8 cellular contexts compared by ENCODE assay signal in the genomic region with DNA sequence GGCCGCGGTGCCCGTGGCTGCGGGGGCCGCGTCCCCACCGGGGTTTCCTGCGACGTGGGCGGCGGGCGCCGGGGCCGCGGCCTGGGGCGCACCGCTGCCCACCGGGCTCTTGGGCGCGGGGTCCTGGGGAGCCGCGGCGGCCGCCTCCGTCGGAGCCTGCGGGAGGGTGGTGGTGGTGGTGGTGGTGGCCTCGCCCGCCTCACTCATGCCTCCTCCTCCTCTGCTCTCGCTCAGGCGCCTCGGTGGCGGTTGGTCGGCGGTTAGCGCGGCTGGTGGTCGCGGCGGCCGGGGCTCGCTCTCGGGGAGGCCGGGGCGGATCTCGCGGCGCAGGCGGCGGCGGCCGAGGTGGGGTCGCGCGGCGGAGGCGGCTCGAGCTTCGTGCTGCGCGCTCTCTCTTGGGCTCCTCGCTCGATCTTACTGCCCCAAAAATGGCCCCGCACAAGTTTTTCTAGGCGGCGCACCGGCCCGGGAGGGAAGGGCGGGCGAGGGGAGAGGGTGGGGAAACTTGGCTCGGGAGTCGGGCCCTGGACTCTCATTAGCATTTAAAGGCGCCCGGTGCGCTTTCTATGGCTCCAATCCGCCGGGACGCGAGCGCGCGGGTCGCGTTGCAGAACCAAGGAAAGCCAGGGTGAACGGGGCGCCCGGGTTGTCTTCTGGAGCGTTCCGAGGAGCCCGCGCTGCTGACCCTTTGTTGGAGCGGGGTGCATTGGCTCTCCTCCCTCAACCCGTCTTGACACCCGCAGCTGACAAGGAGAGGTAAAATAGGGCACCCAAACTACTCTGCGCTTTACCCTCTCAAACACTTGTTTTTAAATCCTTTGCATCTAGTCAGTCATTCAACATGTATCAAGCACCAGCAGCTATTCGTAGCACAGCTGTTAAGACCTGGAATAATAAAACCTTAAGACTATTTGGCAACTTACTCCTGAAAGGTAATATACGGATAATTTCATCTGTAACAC. TPM values are rescaled to one million over a fixed set of nuclear protein-coding genes. Genes with fewer than 3 reads are reported as not detected.
DNase-seq lines count a peak whose midpoint lies in the region; ATAC-seq and TF ChIP-seq lines count a peak whose summit lies in the region.

YBX3 (minus strand) TSS at position 419 of the 962 bp plus-strand sequence; CDS start at position 207, 212 bp downstream.

- H3K9me3 ChIP-seq in gastroesophageal sphincter: no peaks in the 10 kb centered on the region
- no peaks in the 10 kb centered on the region for H3K9me3 ChIP-seq in neuron (ENCODE audit: low read length)
- no peaks in the 10 kb centered on the region for H3K9me3 ChIP-seq in suprapubic skin

- H3K27ac ChIP-seq in gastroesophageal sphincter: peak within 1 kb of the TSS; percentile 88 to 99 (median 98)
- H3K27ac ChIP-seq in suprapubic skin: peak within 1 kb of the TSS; percentile 100

- H3K27me3 ChIP-seq in gastroesophageal sphincter (no peaks in the 10 kb centered on the region), neuron (ENCODE audit: insufficient read depth, low read length) (peaks cover 24% of the 10 kb centered on the region), suprapubic skin (no peaks in the 10 kb centered on the region)

- H3K4me1 Mint-ChIP-seq in activated naive CD4-positive, alpha-beta T cell treated with anti-CD3 and anti-CD28 coated beads, Interleukin-2, amount 10 ng/mL, durations not matched to agents 7 days and 5 days: peaks cover 36% of the 10 kb centered on the region

- TF ChIP-seq CTCF in gastroesophageal sphincter (IDR thresholded peaks at IDR 0.05): peak in 1 of 4 experiments; percentile 37
- TF ChIP-seq CTCF in suprapubic skin (IDR thresholded peaks at IDR 0.05): no peak

- DNase-seq in Ammon's horn (ENCODE audit: low spot score): peak; percentile 65
- peak; percentile 61 for DNase-seq in activated naive CD4-positive, alpha-beta T cell treated with anti-CD3 and anti-CD28 coated beads, Interleukin-2, amount 10 ng/mL, durations not matched to agents 7 days and 5 days
- peak; percentile 95 for DNase-seq in suprapubic skin (ENCODE audit: low spot score in 2 of 2)

- H3K27me3 Mint-ChIP-seq in activated naive CD4-positive, alpha-beta T cell treated with anti-CD3 and anti-CD28 coated beads, Interleukin-2, amount 10 ng/mL, durations not matched to agents 7 days and 5 days: peaks cover 56% of the 10 kb centered on the region

- H3K36me3 Mint-ChIP-seq in activated naive CD4-positive, alpha-beta T cell treated with anti-CD3 and anti-CD28 coated beads, Interleukin-2, amount 10 ng/mL, durations not matched to agents 7 days and 5 days: no peaks in the 10 kb centered on the region

- H3K4me3 ChIP-seq in gastroesophageal sphincter: peak within 1 kb of the TSS; percentile 48 to 91
- H3K4me3 ChIP-seq in neuron (ENCODE audit: low read length): peak within 1 kb of the TSS; percentile 60
- H3K4me3 ChIP-seq in suprapubic skin: peak within 1 kb of the TSS; percentile 83

- no peaks in the 10 kb centered on the region for H3K9me3 Mint-ChIP-seq in activated naive CD4-positive, alpha-beta T cell treated with anti-CD3 and anti-CD28 coated beads, Interleukin-2, amount 10 ng/mL, durations not matched to agents 7 days and 5 days

- peak within 1 kb of the TSS; percentile 81 for H2AFZ ChIP-seq in neuron (ENCODE audit: low read depth, low read length)

- no peaks in the 10 kb centered on the region for H3K36me3 ChIP-seq in gastroesophageal sphincter
- H3K36me3 ChIP-seq in neuron (ENCODE audit: insufficient read depth, low read length): no peaks in the 10 kb centered on the region
- no peaks in the 10 kb centered on the region for H3K36me3 ChIP-seq in suprapubic skin

- ATAC-seq in HG03354 (IDR thresholded peaks at IDR 0.05; ENCODE audit: poor library complexity, severe bottlenecking, unreplicated experiment) (peak; percentile 49), gastroesophageal sphincter (peak; percentile 75)

- peak; percentile 59 for TF ChIP-seq POLR2A in GM19099 (IDR thresholded peaks at IDR 0.05; ENCODE audit: extremely low read depth, insufficient read length, low read depth)
- TF ChIP-seq POLR2A in gastroesophageal sphincter (IDR thresholded peaks at IDR 0.05): peak; percentile 82 to 85
- peak; percentile 53 to 91 for TF ChIP-seq POLR2A in suprapubic skin (IDR thresholded peaks at IDR 0.05)

- CTCF ChIA-PET in activated naive CD4-positive, alpha-beta T cell treated with anti-CD3 and anti-CD28 coated beads, Interleukin-2, amount 10 ng/mL, durations not matched to agents 7 days and 5 days (lab: Charles Lee): interaction anchor here (0.6 to 2.1 kb wide), 3 partner anchors 9 to 93 kb away, joined by 3 to 14 read pairs (median 4); no protein-coding TSS in a partner anchor

- TF ChIP-seq EP300 in gastroesophageal sphincter (IDR thresholded peaks at IDR 0.05) (no peak), suprapubic skin (IDR thresholded peaks at IDR 0.05) (no peak)

- H3K27ac Mint-ChIP-seq in activated naive CD4-positive, alpha-beta T cell treated with anti-CD3 and anti-CD28 coated beads, Interleukin-2, amount 10 ng/mL, durations not matched to agents 7 days and 5 days: peak within 1 kb of the TSS; percentile 69

- H3K4me1 ChIP-seq in gastroesophageal sphincter (peaks cover 4 to 41% (median 21%) of the 10 kb centered on the region in 3 donors), neuron (ENCODE audit: insufficient read depth, low read length) (peaks cover 21% of the 10 kb centered on the region), suprapubic skin (peaks cover 48% of the 10 kb centered on the region)

- H3K4me3 Mint-ChIP-seq in activated naive CD4-positive, alpha-beta T cell treated with anti-CD3 and anti-CD28 coated beads, Interleukin-2, amount 10 ng/mL, durations not matched to agents 7 days and 5 days: peak within 1 kb of the TSS; percentile 84

- WGBS in gastroesophageal sphincter (ENCODE audit: low coverage in 1 of 2), 2 donors: 0% methylated on average over 1 to 10 of the region's 97 CpGs
- WGBS in suprapubic skin: 0% methylated on average over 25 of the region's 97 CpGs

TF ChIP-seq in PFSK-1, 5 proteins besides CTCF, POLR2A, EP300 and RAD21:
- TF ChIP-seq TAF1 (IDR thresholded peaks at IDR 0.05; ENCODE audit: borderline replicate concordance, insufficient read depth, low read length) (peak; percentile 70; the same call in 1 of the 2 replicates), POLR2AphosphoS5 (IDR thresholded peaks at IDR 0.05; ENCODE audit: low read depth, low read length) (peak; percentile 35; the same call in 1 of the 2 replicates), FOXP2 (optimal IDR thresholded peaks at IDR 0.05; ENCODE audit: borderline replicate concordance, extremely low read depth, extremely low read length, insufficient read depth) (peak; percentile 16), REST (IDR thresholded peaks at IDR 0.05; ENCODE audit: insufficient read depth in 1 of 2, low read depth in 2 of 2, low read length in 2 of 2) (no peak), SIN3A (IDR thresholded peaks at IDR 0.05; ENCODE audit: borderline replicate concordance, insufficient read depth, low read length) (no peak)
TF ChIP-seq in PFSK-1: peak in this region for 3.

RNA-seq across cellular contexts. Expression of gene YBX3, which starts in this region (rescaled TPM):
- polyA plus RNA-seq in PFSK-1 (2012; ENCODE audit: insufficient read length, low read depth): 384 TPM
- 100 to 1,000 TPM; 283 to 649 (median 523) TPM for total RNA-seq in gastroesophageal sphincter
- total RNA-seq in suprapubic skin: 100 to 1,000 TPM; 610 to 832 (median 677) TPM

Comparison
In these comparisons a context has a peak if more than half of its experiments do, and no peak if none do; other contexts are left out.
1. Peak in every context shown above with its lines: DNase-seq, ATAC-seq, H3K4me3 ChIP-seq and H3K27ac ChIP-seq.